Comparison of ENCODE assay signal across 1 cellular context in genomic region chr18:36132756-36133155, GRCh38.
TF ChIP-seq lines count a peak whose summit lies in the region.

No MANE protein-coding gene starts in this region.

TF ChIP-seq in GM12878, 131 proteins besides CTCF, POLR2A, EP300 and RAD21:
- TF ChIP-seq SIX5 (IDR thresholded peaks at IDR 0.05; ENCODE audit: low read depth, low read length, severe bottlenecking) (no peak), ZBTB11 (CRISPR knock-in tag; IDR thresholded peaks at IDR 0.05) (no peak)
TF ChIP-seq in GM12878: peak in this region for 0.
